In genomic region chr3:29344986-29345385, GRCh38 we compare ENCODE assay signal across 25 cellular contexts.
A peak's percentile ranks its signal among the peaks of the same experiment; 100 is the strongest.
DNase-seq lines count a peak whose midpoint lies in the region; FAIRE-seq and TF ChIP-seq lines count a peak whose summit lies in the region.
"Had no signal": no experiment of that assay in that cellular context is flagged by ENCODE, and none has a peak within 500 bp of the region (broad histone marks: within the 10 kb centered on the region; RNA-seq: fewer than 3 reads in every experiment).

No MANE protein-coding gene starts in this region.

- 0 out of 2 replicates have a peak overlapping the region, but pooled peaks have one; percentile 36 for H3K27ac ChIP-seq in H1 (ENCODE audit: low read depth, low read length)
- H3K27ac ChIP-seq in mesodermal cell (ENCODE audit: low read depth, low read length, severe bottlenecking): peak overlapping the region; percentile 0
- H3K27ac ChIP-seq: 22Rv1, Peyer's patch had no signal

- H3K79me1 ChIP-seq in H1 (ENCODE audit: low read depth, low read length): no peaks in the 10 kb centered on the region

- no peak overlapping the region for H2BK15ac ChIP-seq in H1 (ENCODE audit: low read length)

- H4K5ac ChIP-seq in H1 (ENCODE audit: insufficient read length, low read depth, low read length): peak overlapping the region; percentile 51

- H3K4me3 ChIP-seq in H1 (ENCODE audit: extremely low read depth in 1 of 4, insufficient read depth in 2 of 4, low read depth in 3 of 4, low read length in 4 of 4) (peak overlapping the region in 1 of 4 experiments; percentile 12; a peak in 1 of 8 replicates), mesodermal cell (ENCODE audit: extremely low read depth, insufficient read depth, low read length, poor library complexity, severe bottlenecking) (no peak overlapping the region)
- H3K4me3 ChIP-seq: Peyer's patch had no signal

- H4K20me1 ChIP-seq in H1 (replicated peaks in 1 of 2; ENCODE audit: control insufficient read depth in 1 of 2, insufficient read depth in 2 of 2, low read length in 2 of 2): no peaks in the 10 kb centered on the region

- H4K8ac ChIP-seq in H1 (ENCODE audit: extremely low read depth, insufficient read depth, low read length): no peak overlapping the region

- no peak overlapping the region for H2BK12ac ChIP-seq in H1 (ENCODE audit: low read depth, low read length)

- no peak overlapping the region for H4K91ac ChIP-seq in H1 (replicated peaks; ENCODE audit: insufficient read length, low read length)

- H3K9me3 ChIP-seq in H1 (ENCODE audit: insufficient read depth in 2 of 2, low read depth in 1 of 2, low read length in 1 of 2) (no peaks in the 10 kb centered on the region), mesodermal cell (ENCODE audit: control insufficient read depth, low read length) (no peaks in the 10 kb centered on the region)
- H3K9me3 ChIP-seq: BE2C, Peyer's patch had no signal

- H3K79me2 ChIP-seq in H1 (ENCODE audit: control insufficient read depth in 1 of 2, insufficient read depth in 2 of 2, low read length in 2 of 2): no peaks in the 10 kb centered on the region

- H3K9ac ChIP-seq in H1 (replicated peaks in 1 of 4; ENCODE audit: extremely low read depth in 1 of 4, low read depth in 3 of 4, low read length in 3 of 4): no peak overlapping the region

- no peak overlapping the region for H2AFZ ChIP-seq in H1 (ENCODE audit: low read length)

- H2BK120ac ChIP-seq in H1 (replicated peaks; ENCODE audit: low read depth, low read length): no peak overlapping the region

- no peak overlapping the region for H3K18ac ChIP-seq in H1 (ENCODE audit: extremely low read depth, low read length)

- H3K4me1 ChIP-seq in H1 (replicated peaks in 1 of 4; ENCODE audit: control insufficient read depth in 3 of 4, insufficient read depth in 4 of 4, low read length in 3 of 4) (peaks cover 0 to 11% (median 3%) of the 10 kb centered on the region in 4 experiments; a peak in 3 of 7 replicates), mesodermal cell (ENCODE audit: control insufficient read depth, insufficient read depth, low read length, poor library complexity, severe bottlenecking) (no peaks in the 10 kb centered on the region)
- H3K4me1 ChIP-seq: Peyer's patch had no signal

- H2BK20ac ChIP-seq in H1 (ENCODE audit: low read length): no peak overlapping the region

- no peak overlapping the region for H3K4ac ChIP-seq in H1 (replicated peaks; ENCODE audit: insufficient read length, low read depth, low read length)

- DNase-seq in NCI-H1436 treated with DMSO at 0.1 percent for 48 hours (lab: John Stamatoyannopoulos, UW): peak; percentile 2
- no peak for DNase-seq in NCI-H1436 (lab: John Stamatoyannopoulos, UW)
- no peak for DNase-seq in H1 (ENCODE audit: low read depth in 1 of 2, low spot score in 2 of 2)
- DNase-seq in AG08396 (ENCODE audit: low spot score): no peak
- no peak for DNase-seq in GM19239 (ENCODE audit: insufficient read length, low spot score)
- DNase-seq in NAMALWA (ENCODE audit: low spot score): no peak
- no peak for DNase-seq in iPS-NIHi11 (ENCODE audit: low spot score)
- DNase-seq: BE2C; CD8-positive, alpha-beta memory T cell; DMS 273 treated with DMSO at 0.1 percent for 48 hours; DMS79; GF-D8; HCEC 1CT; NCI-H1092 treated with DMSO at 0.1 percent for 48 hours; NCI-H146; NCI-H1930; NCI-H2107; NCI-H446; NCI-H526; OCI-M1; Peyer's patch; SHP77 treated with DMSO at 0.1 percent for 48 hours had no signal

- no peak overlapping the region for H3K4me2 ChIP-seq in H1 (ENCODE audit: insufficient read depth in 1 of 2, low read depth in 2 of 2, low read length in 2 of 2)

- CTCF ChIA-PET in H1 (lab: Charles Lee; ENCODE audit: partially characterized antibody): no interaction called here

- H3K23me2 ChIP-seq in H1 (ENCODE audit: low read depth, low read length): no peaks in the 10 kb centered on the region

- no peak overlapping the region for H3K56ac ChIP-seq in H1 (replicated peaks; ENCODE audit: insufficient read length, low read depth, low read length)

- no peak for TF ChIP-seq EP300 in H1 (IDR thresholded peaks at IDR 0.05; ENCODE audit: borderline replicate concordance in 1 of 2, low read depth in 2 of 2, low read length in 2 of 2)

- TF ChIP-seq RAD21 in H1 (IDR thresholded peaks at IDR 0.05 in 1 of 2, conservative IDR thresholded peaks at IDR 0.05 in 1 of 2; ENCODE audit: low read depth in 2 of 2, low read length in 2 of 2): no peak

- H3K23ac ChIP-seq in H1 (ENCODE audit: insufficient read length): no peak overlapping the region

- no peak for FAIRE-seq in H1 (lab: Jason Lieb, UNC)
- FAIRE-seq in GM19239 (lab: Jason Lieb, UNC): no peak
- FAIRE-seq: GM12891 had no signal

- no peaks in the 10 kb centered on the region for H3K36me3 ChIP-seq in H1 (ENCODE audit: control insufficient read depth in 2 of 4, insufficient read depth in 4 of 4, low read length in 3 of 4)
- H3K36me3 ChIP-seq in mesodermal cell (ENCODE audit: control insufficient read depth, insufficient read depth, low read length): no peaks in the 10 kb centered on the region
- H3K36me3 ChIP-seq: BE2C, Peyer's patch had no signal

- TF ChIP-seq POLR2A in H1 (IDR thresholded peaks at IDR 0.05; ENCODE audit: control extremely low read depth in 1 of 2, low read depth in 2 of 2, low read length in 2 of 2): no peak

- no peak overlapping the region for H2BK5ac ChIP-seq in H1 (ENCODE audit: low read depth, low read length)

- 48% methylated on average over 1 of the region's 1 CpG; no CpG with 5 or more reads in 1 of the 2 experiments for WGBS in H1 (ENCODE audit: extremely low coverage in 1 of 2, insufficient coverage in 1 of 2, insufficient read length in 1 of 2, insufficient replicate concordance in 2 of 2, low coverage in 1 of 2, low lambda C conversion rate in 2 of 2, missing lambda C conversion rate in 1 of 2), 2 experiments
- no CpG with 5 or more reads among the region's 1 CpG for WGBS in mesodermal cell (ENCODE audit: insufficient coverage in 2 of 2), 2 experiments

- POLR2A ChIA-PET in H1 (lab: Charles Lee; ENCODE audit: partially characterized antibody): no interaction called here

- no peak overlapping the region for H2AK5ac ChIP-seq in H1 (ENCODE audit: low read depth, low read length)

- no peaks in the 10 kb centered on the region for H3K27me3 ChIP-seq in H1 (replicated peaks in 1 of 4; ENCODE audit: control insufficient read depth in 3 of 4, extremely low read depth in 1 of 4, insufficient read depth in 3 of 4, low read length in 3 of 4)
- H3K27me3 ChIP-seq: BE2C, Peyer's patch had no signal

- TF ChIP-seq CTCF in H1 (IDR thresholded peaks at IDR 0.05; ENCODE audit: control extremely low read depth in 1 of 3, insufficient read depth in 1 of 3, low read depth in 1 of 3, low read length in 3 of 3): no peak

- no peak overlapping the region for H3K14ac ChIP-seq in H1 (ENCODE audit: insufficient read length)

TF ChIP-seq in H1, 55 proteins besides CTCF, POLR2A, EP300 and RAD21 (continues in another document):
- TF ChIP-seq NANOG (IDR thresholded peaks at IDR 0.05; ENCODE audit: insufficient read depth, low read depth, low read length, poor library complexity, severe bottlenecking) (no peak), TBP (IDR thresholded peaks at IDR 0.05; ENCODE audit: low read depth, low read length) (no peak), GABPA (IDR thresholded peaks at IDR 0.05; ENCODE audit: borderline replicate concordance, insufficient read depth, low read length) (no peak), HDAC2 (IDR thresholded peaks at IDR 0.05; ENCODE audit: borderline replicate concordance in 1 of 2, low read depth in 2 of 2, low read length in 2 of 2) (no peak), YY1 (IDR thresholded peaks at IDR 0.05; ENCODE audit: low read depth, low read length) (no peak), SIN3A (conservative IDR thresholded peaks at IDR 0.05 in 1 of 2, IDR thresholded peaks at IDR 0.05 in 1 of 2; ENCODE audit: low read depth in 1 of 2, low read length in 2 of 2) (no peak), TAF1 (IDR thresholded peaks at IDR 0.05; ENCODE audit: low read depth, low read length) (no peak), KDM1A (IDR thresholded peaks at IDR 0.05; ENCODE audit: borderline replicate concordance, low read length) (no peak), USF2 (IDR thresholded peaks at IDR 0.05; ENCODE audit: low read length) (no peak), CBX8 (IDR thresholded peaks at IDR 0.05; ENCODE audit: borderline replicate concordance, low read depth, low read length) (no peak)
